In the genomic region with DNA sequence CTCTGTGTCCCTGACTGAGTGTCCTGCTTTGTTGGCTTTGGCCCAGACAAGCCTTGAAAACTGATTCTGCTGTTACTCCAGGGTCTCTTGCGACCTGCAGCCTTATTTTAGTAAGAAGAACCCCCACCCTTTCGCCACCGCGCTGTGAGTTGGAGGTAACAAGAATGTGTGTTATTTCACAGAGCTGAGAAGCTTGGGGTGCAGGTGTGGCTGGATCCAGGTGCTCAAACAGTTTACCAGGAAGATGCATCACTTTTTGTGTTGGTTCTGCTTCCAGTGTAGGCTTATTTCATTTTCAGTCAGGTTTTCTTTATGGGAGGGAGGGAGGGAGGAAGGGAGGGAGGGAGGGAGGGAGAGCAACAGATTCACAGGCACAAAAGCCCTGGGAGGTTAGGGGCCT, we compare ENCODE assay signal across 2 cellular contexts.
A peak's percentile ranks its signal among the peaks of the same experiment; 100 is the strongest.
TF ChIP-seq lines count a peak whose summit lies in the region.

No MANE protein-coding gene starts in this region.

TF ChIP-seq in HepG2, 621 proteins besides CTCF, POLR2A, EP300 and RAD21:
- TF ChIP-seq RERE (CRISPR knock-in tag; IDR thresholded peaks at IDR 0.05; ENCODE audit: low read depth) (no peak), JUNB (CRISPR knock-in tag; IDR thresholded peaks at IDR 0.05; ENCODE audit: borderline replicate concordance) (no peak), ZKSCAN1 (IDR thresholded peaks at IDR 0.05; ENCODE audit: low read length) (no peak), KAT8 (CRISPR knock-in tag; IDR thresholded peaks at IDR 0.05) (no peak), IRX3 (CRISPR knock-in tag; IDR thresholded peaks at IDR 0.05; ENCODE audit: borderline replicate concordance, low read depth) (no peak), ZNF329 (CRISPR knock-in tag; IDR thresholded peaks at IDR 0.05; ENCODE audit: low read depth) (peak; percentile 98)

TF ChIP-seq in neural cell, 6 proteins besides CTCF, POLR2A, EP300 and RAD21 (continued from another document):
- TF ChIP-seq, protein P1, sequence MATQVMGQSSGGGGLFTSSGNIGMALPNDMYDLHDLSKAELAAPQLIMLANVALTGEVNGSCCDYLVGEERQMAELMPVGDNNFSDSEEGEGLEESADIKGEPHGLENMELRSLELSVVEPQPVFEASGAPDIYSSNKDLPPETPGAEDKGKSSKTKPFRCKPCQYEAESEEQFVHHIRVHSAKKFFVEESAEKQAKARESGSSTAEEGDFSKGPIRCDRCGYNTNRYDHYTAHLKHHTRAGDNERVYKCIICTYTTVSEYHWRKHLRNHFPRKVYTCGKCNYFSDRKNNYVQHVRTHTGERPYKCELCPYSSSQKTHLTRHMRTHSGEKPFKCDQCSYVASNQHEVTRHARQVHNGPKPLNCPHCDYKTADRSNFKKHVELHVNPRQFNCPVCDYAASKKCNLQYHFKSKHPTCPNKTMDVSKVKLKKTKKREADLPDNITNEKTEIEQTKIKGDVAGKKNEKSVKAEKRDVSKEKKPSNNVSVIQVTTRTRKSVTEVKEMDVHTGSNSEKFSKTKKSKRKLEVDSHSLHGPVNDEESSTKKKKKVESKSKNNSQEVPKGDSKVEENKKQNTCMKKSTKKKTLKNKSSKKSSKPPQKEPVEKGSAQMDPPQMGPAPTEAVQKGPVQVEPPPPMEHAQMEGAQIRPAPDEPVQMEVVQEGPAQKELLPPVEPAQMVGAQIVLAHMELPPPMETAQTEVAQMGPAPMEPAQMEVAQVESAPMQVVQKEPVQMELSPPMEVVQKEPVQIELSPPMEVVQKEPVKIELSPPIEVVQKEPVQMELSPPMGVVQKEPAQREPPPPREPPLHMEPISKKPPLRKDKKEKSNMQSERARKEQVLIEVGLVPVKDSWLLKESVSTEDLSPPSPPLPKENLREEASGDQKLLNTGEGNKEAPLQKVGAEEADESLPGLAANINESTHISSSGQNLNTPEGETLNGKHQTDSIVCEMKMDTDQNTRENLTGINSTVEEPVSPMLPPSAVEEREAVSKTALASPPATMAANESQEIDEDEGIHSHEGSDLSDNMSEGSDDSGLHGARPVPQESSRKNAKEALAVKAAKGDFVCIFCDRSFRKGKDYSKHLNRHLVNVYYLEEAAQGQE (IDR thresholded peaks at IDR 0.05; ENCODE audit: borderline replicate concordance) = no peak
- no peak for TF ChIP-seq POLR2AphosphoS5 (IDR thresholded peaks at IDR 0.05)
- no peak for TF ChIP-seq SMC3 (conservative IDR thresholded peaks at IDR 0.05; ENCODE audit: poor library complexity)
- no peak for TF ChIP-seq TAF1 (IDR thresholded peaks at IDR 0.05; ENCODE audit: low read depth)
- no peak for TF ChIP-seq EZH2 (IDR thresholded peaks at IDR 0.05; ENCODE audit: borderline replicate concordance, insufficient read depth, low read length, poor library complexity, severe bottlenecking)
